In genomic region chr3:27680517-27681246, GRCh38 we compare ENCODE assay signal across 1 cellular context.
TF ChIP-seq lines count a peak whose summit lies in the region.

No MANE protein-coding gene starts in this region.

TF ChIP-seq in HepG2, 621 proteins besides CTCF, POLR2A, EP300 and RAD21 (continued from another document and continues in another):
- peak; percentile 40; the same call in 1 of the 2 replicates for TF ChIP-seq ARID5B (CRISPR knock-in tag; IDR thresholded peaks at IDR 0.05)
- TF ChIP-seq ZNF501 (CRISPR knock-in tag; IDR thresholded peaks at IDR 0.05): 0 out of 2 replicates have a peak, but pooled peaks have one; percentile 34
- TF ChIP-seq SOX13 (IDR thresholded peaks at IDR 0.05): no peak
- TF ChIP-seq SOX13 (CRISPR knock-in tag; conservative IDR thresholded peaks at IDR 0.05 in 1 of 2, IDR thresholded peaks at IDR 0.05 in 1 of 2): peak in 1 of 2 experiments; percentile 56; a peak in 2 of 4 replicates
- TF ChIP-seq ZNF772 (CRISPR knock-in tag; IDR thresholded peaks at IDR 0.05): peak; percentile 50; the same call in 1 of the 2 replicates
- TF ChIP-seq ZNF121 (CRISPR knock-in tag; IDR thresholded peaks at IDR 0.05): 0 out of 2 replicates have a peak, but pooled peaks have one; percentile 26
- TF ChIP-seq BORCS8-MEF2B (CRISPR knock-in tag; IDR thresholded peaks at IDR 0.05): peak; percentile 23; the same call in 1 of the 2 replicates
- 0 out of 2 replicates have a peak, but pooled peaks have one; percentile 45 for TF ChIP-seq ARHGAP35 (CRISPR knock-in tag; IDR thresholded peaks at IDR 0.05; ENCODE audit: borderline replicate concordance)
- TF ChIP-seq ZFP1 (CRISPR knock-in tag; IDR thresholded peaks at IDR 0.05): 0 out of 2 replicates have a peak, but pooled peaks have one; percentile 21
- no peak for TF ChIP-seq IRF1 (CRISPR knock-in tag; IDR thresholded peaks at IDR 0.05; ENCODE audit: low read depth)
- no peak for TF ChIP-seq RELA (CRISPR knock-in tag; IDR thresholded peaks at IDR 0.05)
- TF ChIP-seq MXD4 (CRISPR knock-in tag; IDR thresholded peaks at IDR 0.05): no peak
- 0 out of 2 replicates have a peak, but pooled peaks have one; percentile 29 for TF ChIP-seq ZNF580 (CRISPR knock-in tag; IDR thresholded peaks at IDR 0.05; ENCODE audit: borderline replicate concordance, low read depth)
- TF ChIP-seq ZMYM4 (CRISPR knock-in tag; IDR thresholded peaks at IDR 0.05): peak; percentile 58
- peak; percentile 23; the same call in 1 of the 2 replicates for TF ChIP-seq PAXIP1 (CRISPR knock-in tag; conservative IDR thresholded peaks at IDR 0.05)
- TF ChIP-seq KAT7 (CRISPR knock-in tag; IDR thresholded peaks at IDR 0.05; ENCODE audit: borderline replicate concordance): peak; percentile 46; the same call in 1 of the 2 replicates
- 0 out of 2 replicates have a peak, but pooled peaks have one; percentile 50 for TF ChIP-seq ZNF777 (CRISPR knock-in tag; IDR thresholded peaks at IDR 0.05)
- TF ChIP-seq ZFP91 (CRISPR knock-in tag; IDR thresholded peaks at IDR 0.05; ENCODE audit: borderline replicate concordance): peak; percentile 48; the same call in 1 of the 2 replicates
- TF ChIP-seq TARDBP (CRISPR knock-in tag; IDR thresholded peaks at IDR 0.05): 0 out of 2 replicates have a peak, but pooled peaks have one; percentile 13
- TF ChIP-seq ELF3 (CRISPR knock-in tag; IDR thresholded peaks at IDR 0.05): peak; percentile 29; the same call in 1 of the 2 replicates
- TF ChIP-seq HMG20A (CRISPR knock-in tag; IDR thresholded peaks at IDR 0.05; ENCODE audit: borderline replicate concordance): 0 out of 2 replicates have a peak, but pooled peaks have one; percentile 6
- TF ChIP-seq ZNF33A (CRISPR knock-in tag; IDR thresholded peaks at IDR 0.05; ENCODE audit: borderline replicate concordance): peak; percentile 91; the same call in 1 of the 2 replicates
- peak; percentile 26 for TF ChIP-seq ASH2L (IDR thresholded peaks at IDR 0.05; ENCODE audit: insufficient read length, low read depth, low read length)
- 0 out of 2 replicates have a peak, but pooled peaks have one; percentile 23 for TF ChIP-seq FOXJ3 (CRISPR knock-in tag; IDR thresholded peaks at IDR 0.05; ENCODE audit: borderline replicate concordance)
- TF ChIP-seq SOX5 (CRISPR knock-in tag; IDR thresholded peaks at IDR 0.05; ENCODE audit: borderline replicate concordance): peak; percentile 49; the same call in 1 of the 2 replicates
- no peak for TF ChIP-seq ZNF329 (CRISPR knock-in tag; IDR thresholded peaks at IDR 0.05; ENCODE audit: low read depth)
- no peak for TF ChIP-seq MYPOP (CRISPR knock-in tag; IDR thresholded peaks at IDR 0.05)
- no peak for TF ChIP-seq AFF4 (CRISPR knock-in tag; IDR thresholded peaks at IDR 0.05)
- 0 out of 2 replicates have a peak, but pooled peaks have one; percentile 35 for TF ChIP-seq ZBTB26 (CRISPR knock-in tag; IDR thresholded peaks at IDR 0.05; ENCODE audit: borderline replicate concordance)
- 0 out of 2 replicates have a peak, but pooled peaks have one; percentile 37 for TF ChIP-seq TFE3 (CRISPR knock-in tag; IDR thresholded peaks at IDR 0.05)
- 0 out of 2 replicates have a peak, but pooled peaks have one; percentile 18 for TF ChIP-seq GFI1 (CRISPR knock-in tag; IDR thresholded peaks at IDR 0.05; ENCODE audit: borderline replicate concordance)
- TF ChIP-seq SAP130 (CRISPR knock-in tag; IDR thresholded peaks at IDR 0.05; ENCODE audit: low read depth): peak; percentile 36; the same call in 1 of the 2 replicates
- TF ChIP-seq DNMT3B (CRISPR knock-in tag; conservative IDR thresholded peaks at IDR 0.05): no peak
- no peak for TF ChIP-seq MTA3 (CRISPR knock-in tag; IDR thresholded peaks at IDR 0.05)
- TF ChIP-seq ZNF710 (CRISPR knock-in tag; IDR thresholded peaks at IDR 0.05; ENCODE audit: borderline replicate concordance): peak; percentile 53; the same call in 1 of the 2 replicates
- TF ChIP-seq ZNF451 (CRISPR knock-in tag; IDR thresholded peaks at IDR 0.05): 0 out of 2 replicates have a peak, but pooled peaks have one; percentile 46
